11 cellular contexts compared by ENCODE assay signal in the genomic region with DNA sequence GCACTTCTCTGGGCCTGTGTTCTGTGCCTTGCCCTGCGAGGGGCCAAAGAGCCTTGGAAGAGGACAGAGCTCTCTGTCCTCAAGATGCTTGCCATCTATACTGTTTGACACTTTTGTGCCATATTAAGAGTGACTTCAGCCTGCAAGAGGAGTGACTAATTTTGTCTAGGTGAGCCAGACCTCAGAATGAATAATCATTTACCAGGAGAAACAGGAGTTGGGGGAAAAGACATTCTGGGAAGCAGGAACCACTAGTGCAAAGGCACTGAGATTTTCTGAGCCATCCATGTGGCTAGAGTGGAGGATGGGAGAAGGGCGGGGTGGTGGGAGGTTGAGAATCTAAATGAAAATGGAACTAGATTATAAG. TPM values are rescaled to one million over a fixed set of nuclear protein-coding genes. Genes with fewer than 3 reads are reported as not detected.
A peak's percentile ranks its signal among the peaks of the same experiment; 100 is the strongest.
DNase-seq lines count a peak whose midpoint lies in the region; ATAC-seq and TF ChIP-seq lines count a peak whose summit lies in the region.
"Had no signal": no experiment of that assay in that cellular context is flagged by ENCODE, and none has a peak within 500 bp of the region (broad histone marks: within the 10 kb centered on the region; RNA-seq: fewer than 3 reads in every experiment).

No MANE protein-coding gene starts in this region.

- H3K36me3 ChIP-seq in MG63 (0 out of 2 replicates have a peak, but pooled peaks cover 4% of the 10 kb centered on the region), lower lobe of right lung (no peaks in the 10 kb centered on the region), thoracic aorta (no peaks in the 10 kb centered on the region)

- H3K27ac Mint-ChIP-seq in activated T-cell treated with anti-CD3 and anti-CD28 coated beads, Interleukin-2, amount 50 U/mL, for 72 hours: no peak overlapping the region

- ATAC-seq in lower lobe of right lung (no peak), thoracic aorta (ENCODE audit: insufficient number of reproducible peaks, low FRiP score, low read depth) (no peak)
- ATAC-seq in activated T-cell treated with anti-CD3 and anti-CD28 coated beads, Interleukin-2, amount 50 U/mL, for 72 hours (replicated peaks in 1 of 2): no peak

- peaks cover 28% of the 10 kb centered on the region for H3K27me3 Mint-ChIP-seq in activated T-cell treated with anti-CD3 and anti-CD28 coated beads, Interleukin-2, amount 50 U/mL, for 72 hours (ENCODE audit: low read depth)
- H3K27me3 Mint-ChIP-seq: IgD-negative memory B cell had no signal

- no peak overlapping the region for H3K4me3 Mint-ChIP-seq in activated T-cell treated with anti-CD3 and anti-CD28 coated beads, Interleukin-2, amount 50 U/mL, for 72 hours

- H3K9me3 ChIP-seq in MG63: no peaks in the 10 kb centered on the region
- H3K9me3 ChIP-seq in lower lobe of right lung: no peaks in the 10 kb centered on the region
- no peaks in the 10 kb centered on the region for H3K9me3 ChIP-seq in thoracic aorta

- no peak for TF ChIP-seq CTCF in lower lobe of right lung (IDR thresholded peaks at IDR 0.05)
- no peak for TF ChIP-seq CTCF in thoracic aorta (IDR thresholded peaks at IDR 0.05)

- H3K4me3 ChIP-seq in MG63: peak overlapping the region; percentile 70
- H3K4me3 ChIP-seq in lower lobe of right lung: peak overlapping the region; percentile 80
- peak overlapping the region; percentile 90 for H3K4me3 ChIP-seq in thoracic aorta

- H3K9me3 Mint-ChIP-seq in activated T-cell treated with anti-CD3 and anti-CD28 coated beads, Interleukin-2, amount 50 U/mL, for 72 hours: no peaks in the 10 kb centered on the region
- H3K9me3 Mint-ChIP-seq: IgD-negative memory B cell had no signal

- H3K36me3 Mint-ChIP-seq in activated T-cell treated with anti-CD3 and anti-CD28 coated beads, Interleukin-2, amount 50 U/mL, for 72 hours (ENCODE audit: insufficient read depth in 2 of 2): no peaks in the 10 kb centered on the region

- intact Hi-C loops in lower lobe of right lung (cut with DNase I): no loop called here

- peaks cover 25% of the 10 kb centered on the region for H3K4me1 Mint-ChIP-seq in activated T-cell treated with anti-CD3 and anti-CD28 coated beads, Interleukin-2, amount 50 U/mL, for 72 hours (ENCODE audit: low read depth)

- H3K27me3 ChIP-seq in MG63 (no peaks in the 10 kb centered on the region), lower lobe of right lung (ENCODE audit: low read depth) (no peaks in the 10 kb centered on the region), thoracic aorta (replicated peaks; ENCODE audit: insufficient read depth) (no peaks in the 10 kb centered on the region)

- H3K27ac ChIP-seq in cingulate gyrus (ENCODE audit: low read depth, low read length) (peak overlapping the region; percentile 95), lower lobe of right lung (peak overlapping the region; percentile 81), thoracic aorta (peak overlapping the region; percentile 90 to 99)
- H3K27ac ChIP-seq: parathyroid adenoma had no signal

- DNase-seq in MG63 (no peak), lower lobe of right lung (no peak), thoracic aorta (ENCODE audit: low spot score) (no peak), NOMO-1 treated with DMSO at 0.1 percent for 48 hours (lab: John Stamatoyannopoulos, UW; ENCODE audit: unreplicated experiment) (no peak), NCI-H446 (lab: John Stamatoyannopoulos, UW) (no peak)
- no peak for DNase-seq in stimulated activated CD4-positive, alpha-beta T cell treated with anti-CD3 and anti-CD28 coated beads, Interleukin-4, amount 100 ng/mL, for 4 hours
- DNase-seq in activated T-cell treated with anti-CD3 and anti-CD28 coated beads, Interleukin-2, amount 50 U/mL, for 72 hours: no peak
- DNase-seq: effector memory CD4-positive, alpha-beta T cell had no signal

- H3K4me1 ChIP-seq in lower lobe of right lung (peaks cover 59% of the 10 kb centered on the region), thoracic aorta (ENCODE audit: control insufficient read depth in 1 of 2, low read depth in 2 of 2) (peaks cover 41 to 61% of the 10 kb centered on the region in 2 donors)
- H3K4me1 ChIP-seq: parathyroid adenoma had no signal

RNA-seq across cellular contexts. Expression of a gene that starts 1.9 kb away (rescaled TPM):
- 59.8 and 75.0 TPM in 2 replicates for total RNA-seq in MG63 (2014; rRNA removed; shearing (Covaris generic); ENCODE audit: low replicate concordance)
- total RNA-seq in lower lobe of right lung: 388 TPM
- total RNA-seq in thoracic aorta: 1,000 to 10,000 TPM; 3,187 to 4,234 TPM
- total RNA-seq in activated T-cell treated with anti-CD3 and anti-CD28 coated beads, Interleukin-2, amount 50 U/mL, for 72 hours: 1 to 10 TPM; 3.6 to 4.0 TPM

Comparison
In these comparisons a context has a peak if more than half of its experiments do, and no peak if none do; other contexts are left out.
1. RNA of a gene that starts 1.9 kb away (total RNA-seq): 3,187 to 4,234 TPM in thoracic aorta, 388 TPM in lower lobe of right lung (single experiment) and 59.8 to 75.0 TPM in MG63; 3.6 to 4.0 TPM in activated T-cell treated with anti-CD3 and anti-CD28 coated beads, Interleukin-2, amount 50 U/mL, for 72 hours; every median in the first group is over 10 times any median in the second.
2. Peak in every context shown above with its lines, with median percentiles within 50 percentile points of each other: H3K4me3 ChIP-seq and H3K27ac ChIP-seq.